Comparison of ENCODE assay signal across 32 cellular contexts in genomic region chr3:82236257-82236656, GRCh38.
"Had no signal": no experiment of that assay in that cellular context is flagged by ENCODE, and none has a peak within 500 bp of the region (broad histone marks: within the 10 kb centered on the region; RNA-seq: fewer than 3 reads in every experiment).

No MANE protein-coding gene starts in this region.

- H3K36me3 Mint-ChIP-seq: activated CD4-positive, alpha-beta memory T cell treated with anti-CD3 and anti-CD28 coated beads for 36 hours; activated naive CD4-positive, alpha-beta T cell treated with anti-CD3 and anti-CD28 coated beads, Interleukin-2, amount 10 ng/mL, durations not matched to agents 7 days and 5 days; activated naive CD8-positive, alpha-beta T cell; brain; T-cell had no signal

- H3K4me1 ChIP-seq: SJCRH30 had no signal

- H3K27me3 ChIP-seq: SJCRH30 had no signal

- H3K9me3 ChIP-seq: SJCRH30 had no signal

- H3K27me3 Mint-ChIP-seq: activated B cell treated with CpG ODN at 0.5 μM for 24 hours; activated CD4-positive, alpha-beta memory T cell treated with anti-CD3 and anti-CD28 coated beads for 36 hours; activated naive CD4-positive, alpha-beta T cell treated with anti-CD3 and anti-CD28 coated beads, Interleukin-2, amount 10 ng/mL, durations not matched to agents 7 days and 5 days; activated naive CD8-positive, alpha-beta T cell; brain; T-cell had no signal

- H3K4me3 Mint-ChIP-seq: activated B cell treated with CpG ODN at 0.5 μM for 24 hours; activated CD4-positive, alpha-beta memory T cell treated with anti-CD3 and anti-CD28 coated beads for 36 hours; activated naive CD4-positive, alpha-beta T cell treated with anti-CD3 and anti-CD28 coated beads, Interleukin-2, amount 10 ng/mL, durations not matched to agents 7 days and 5 days; activated naive CD8-positive, alpha-beta T cell; activated naive CD8-positive, alpha-beta T cell treated with anti-CD3 and anti-CD28 coated beads, Interleukin-2, amount 50 U/mL, for 24 hours; activated T-cell treated with anti-CD3 and anti-CD28 coated beads, Interleukin-2, amount 50 U/mL, for 4 hours; brain; T-cell had no signal

- H3K27ac ChIP-seq: SJCRH30, SK-N-MC, VCaP had no signal

- DNase-seq: activated B cell treated with CpG ODN at 0.5 μM for 24 hours; activated CD4-positive, alpha-beta memory T cell treated with anti-CD3 and anti-CD28 coated beads for 36 hours; activated CD4-positive, alpha-beta T cell treated with anti-CD3 and anti-CD28 coated beads for 4 hours; activated CD4-positive, alpha-beta T cell treated with anti-CD3 and anti-CD28 coated beads, Interleukin-2, amount 50 U/mL, for 1 hour; activated CD4-positive, CD25-positive, alpha-beta regulatory T cell treated with anti-CD3 and anti-CD28 coated beads, Interleukin-2, amount 50 U/mL, for 72 hours; activated CD8-positive, alpha-beta memory T cell treated with anti-CD3 and anti-CD28 coated beads, Interleukin-2, amount 50 U/mL, for 4 hours; activated effector memory CD4-positive, alpha-beta T cell treated with Interleukin-2 at 50 U/mL for 16 hours; activated naive CD4-positive, alpha-beta T cell treated with anti-CD3 and anti-CD28 coated beads, Interleukin-2, amount 10 ng/mL, durations not matched to agents 7 days and 5 days; activated naive CD8-positive, alpha-beta T cell treated with anti-CD3 and anti-CD28 coated beads, Interleukin-2, amount 50 U/mL, for 24 hours; activated T-cell treated with anti-CD3 and anti-CD28 coated beads for 4 hours; activated T-cell treated with anti-CD3 and anti-CD28 coated beads, Interleukin-2, amount 50 U/mL, for 4 hours; anterior cingulate cortex; caudate nucleus; cerebellar nuclear complex; NCI-H1092 treated with DMSO at 0.1 percent for 48 hours; NCI-H1694 treated with DMSO at 0.1 percent for 48 hours; NCI-H2029; NCI-H2107; NCI-H2171; NCI-H510A; NCI-H526; NK-92 treated with Interleukin-12 subunit alpha and Interleukin-12 subunit beta, amount 100 ng/mL, for 24 hours; SHP77; SJCRH30; T-cell; T-helper 2 cell; T-helper 9 cell had no signal

- H3K4me3 ChIP-seq: K562, SJCRH30, SK-N-MC had no signal

- H3K27ac Mint-ChIP-seq: activated B cell treated with CpG ODN at 0.5 μM for 24 hours; activated CD4-positive, alpha-beta memory T cell treated with anti-CD3 and anti-CD28 coated beads for 36 hours; activated naive CD4-positive, alpha-beta T cell treated with anti-CD3 and anti-CD28 coated beads, Interleukin-2, amount 10 ng/mL, durations not matched to agents 7 days and 5 days; activated naive CD8-positive, alpha-beta T cell; activated naive CD8-positive, alpha-beta T cell treated with anti-CD3 and anti-CD28 coated beads, Interleukin-2, amount 50 U/mL, for 24 hours; brain; T-cell had no signal

- H3K9me3 Mint-ChIP-seq: activated B cell treated with CpG ODN at 0.5 μM for 24 hours; activated naive CD4-positive, alpha-beta T cell treated with anti-CD3 and anti-CD28 coated beads, Interleukin-2, amount 10 ng/mL, durations not matched to agents 7 days and 5 days; activated naive CD8-positive, alpha-beta T cell treated with anti-CD3 and anti-CD28 coated beads, Interleukin-2, amount 50 U/mL, for 24 hours; brain had no signal

- H3K36me3 ChIP-seq: SJCRH30 had no signal

- H3K4me1 Mint-ChIP-seq: activated naive CD4-positive, alpha-beta T cell treated with anti-CD3 and anti-CD28 coated beads, Interleukin-2, amount 10 ng/mL, durations not matched to agents 7 days and 5 days; brain; T-cell had no signal
